ENCODE assay signal across 8 cellular contexts in the genomic region with DNA sequence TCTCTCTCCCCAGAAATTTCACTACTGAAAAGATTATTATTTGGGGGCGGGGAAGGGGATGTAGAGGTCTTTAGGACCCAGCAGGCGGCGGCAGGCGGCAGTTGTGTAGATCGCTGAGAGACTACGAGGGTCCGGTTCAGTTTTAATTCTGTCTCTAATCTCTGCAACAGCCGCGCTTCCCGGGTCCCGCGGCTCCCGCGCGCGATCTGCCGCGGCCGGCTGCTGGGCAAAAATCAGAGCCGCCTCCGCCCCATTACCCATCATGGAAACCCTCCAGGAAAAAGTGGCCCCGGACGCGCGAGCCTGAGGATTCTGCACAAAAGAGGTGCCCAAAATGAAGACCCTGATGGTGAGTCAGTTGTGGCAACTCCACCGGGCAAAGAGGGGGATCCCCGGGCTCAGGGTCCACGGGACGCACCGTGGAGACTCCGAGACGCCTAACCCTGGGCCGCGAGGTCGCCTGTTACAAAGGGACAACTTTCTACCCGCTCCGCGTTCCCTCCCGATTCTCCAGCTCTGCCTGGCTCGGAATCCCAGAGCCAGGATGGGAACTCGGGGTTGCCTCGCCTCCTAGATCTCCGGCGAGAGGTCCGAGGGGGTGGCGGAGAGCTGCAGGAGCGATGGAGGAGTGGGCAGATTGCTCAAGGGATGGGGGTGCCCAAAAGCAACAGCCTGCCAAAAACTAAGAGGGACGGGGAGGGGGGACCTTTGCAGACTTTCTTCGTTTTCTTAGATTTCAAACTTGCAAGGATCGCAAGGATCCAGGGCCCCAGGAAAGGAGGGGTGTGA. TPM values are rescaled to one million over a fixed set of nuclear protein-coding genes. Genes with fewer than 3 reads are reported as not detected.
A peak's percentile ranks its signal among the peaks of the same experiment; 100 is the strongest.
DNase-seq lines count a peak whose midpoint lies in the region; ATAC-seq and TF ChIP-seq lines count a peak whose summit lies in the region.

A gene (plus strand): TSS at position 139 of the 789 bp plus-strand sequence.

- H3K79me2 ChIP-seq in PC-9 (ENCODE audit: low read depth): no peaks in the 10 kb centered on the region

- H3K27me3 ChIP-seq in breast epithelium (no peaks in the 10 kb centered on the region), stomach smooth muscle (ENCODE audit: control insufficient read depth in 1 of 2, insufficient read depth in 2 of 2, low read length in 2 of 2) (no peaks in the 10 kb centered on the region), PC-9 (ENCODE audit: insufficient read depth, low read depth) (no peaks in the 10 kb centered on the region)

- no peaks in the 10 kb centered on the region for H3K9me3 ChIP-seq in breast epithelium
- H3K9me3 ChIP-seq in stomach smooth muscle (ENCODE audit: control insufficient read depth in 2 of 2, low read length in 2 of 2): no peaks in the 10 kb centered on the region
- no peaks in the 10 kb centered on the region for H3K9me3 ChIP-seq in PC-9 (ENCODE audit: insufficient read depth, low read depth)

- no peak within 1 kb of the TSS for H3K4me2 ChIP-seq in PC-9

- ATAC-seq in GM18511 (IDR thresholded peaks at IDR 0.05; ENCODE audit: unreplicated experiment) (peak; percentile 5), HG02623 (IDR thresholded peaks at IDR 0.05; ENCODE audit: unreplicated experiment) (no peak)

- peak; percentile 45 for DNase-seq in NCI-H510A (lab: John Stamatoyannopoulos, UW)
- no peak for DNase-seq in breast epithelium (ENCODE audit: low spot score in 2 of 2)
- DNase-seq in kidney tubule cell (ENCODE audit: low spot score): peak; percentile 19
- no peak for DNase-seq in stimulated activated CD4-positive, alpha-beta T cell treated with anti-CD3 and anti-CD28 coated beads, Interleukin-1b, Interleukin-23, amount 100 ng/mL, for 48 hours
- no peak for DNase-seq in PC-9

- no peaks in the 10 kb centered on the region for H3F3A ChIP-seq in PC-9 (ENCODE audit: insufficient read depth, low read depth)

- no peaks in the 10 kb centered on the region for H4K20me1 ChIP-seq in PC-9 (ENCODE audit: insufficient read depth)

- peak within 1 kb of the TSS; percentile 35 to 68 (median 59) for H3K4me3 ChIP-seq in breast epithelium
- peak within 1 kb of the TSS; percentile 76 to 83 for H3K4me3 ChIP-seq in stomach smooth muscle (ENCODE audit: low read length in 2 of 2)
- H3K4me3 ChIP-seq in PC-9: no peak within 1 kb of the TSS

- no peaks in the 10 kb centered on the region for H3K36me3 ChIP-seq in breast epithelium
- no peaks in the 10 kb centered on the region for H3K36me3 ChIP-seq in stomach smooth muscle (ENCODE audit: control insufficient read depth in 2 of 2, insufficient read depth in 2 of 2, low read length in 2 of 2)
- H3K36me3 ChIP-seq in PC-9 (ENCODE audit: low read depth): no peaks in the 10 kb centered on the region

- TF ChIP-seq POLR2A in breast epithelium (IDR thresholded peaks at IDR 0.05): no peak

- intact Hi-C loops in breast epithelium (cut with DNase I; ENCODE audit: low total_unique reads) (no loop called here), PC-9 (cut with micrococcal nuclease; ENCODE audit: unreplicated experiment) (no loop called here)

- POLR2A ChIA-PET in PC-9 (lab: Charles Lee; ENCODE audit: unreplicated experiment): interaction anchor here (0.6 kb wide), 1 partner anchor 1053 kb away, joined by 3 read pairs; no protein-coding TSS in a partner anchor

- peak within 1 kb of the TSS; percentile 55 to 60 for H3K27ac ChIP-seq in breast epithelium
- peak within 1 kb of the TSS; percentile 77 for H3K27ac ChIP-seq in stomach smooth muscle (ENCODE audit: low read length)
- no peak within 1 kb of the TSS for H3K27ac ChIP-seq in PC-9

- H3K4me1 ChIP-seq in breast epithelium (peaks cover 0 to 4% of the 10 kb centered on the region in 2 donors), stomach smooth muscle (ENCODE audit: control insufficient read depth, insufficient read depth, low read length) (peaks cover 21% of the 10 kb centered on the region), PC-9 (replicated peaks; ENCODE audit: insufficient read depth) (no peaks in the 10 kb centered on the region)

- CTCF ChIA-PET in PC-9 (lab: Charles Lee): no interaction called here

- H3K9me2 ChIP-seq in PC-9 (ENCODE audit: insufficient read depth): peaks cover 5% of the 10 kb centered on the region; the same call in 1 of the 2 replicates

- H2AFZ ChIP-seq in PC-9: no peak within 1 kb of the TSS

- no peak for TF ChIP-seq CTCF in breast epithelium (IDR thresholded peaks at IDR 0.05)
- no peak for TF ChIP-seq CTCF in PC-9 (conservative IDR thresholded peaks at IDR 0.05)

- peak within 1 kb of the TSS; percentile 47 to 67 for H3K9ac ChIP-seq in stomach smooth muscle (ENCODE audit: low read length in 2 of 2)

- no TSS peak for BruUV-seq in PC-9 (replicated peaks; lab: Mats Ljungman, UMichigan)

RNA-seq across cellular contexts. Expression of the gene that starts here (rescaled TPM):
- total RNA-seq in breast epithelium (10 to 100 TPM in 2 of 3 donors, under 1 TPM in 1; 0.48 to 53.4 (median 15.4) TPM), PC-9 (2021) (0.24 and 0.85 TPM in 2 replicates)

Comparison
In these comparisons a context has a peak if more than half of its experiments do, and no peak if none do; other contexts are left out.
1. DNase-seq: peak in NCI-H510A (single experiment) and kidney tubule cell (single experiment); none in breast epithelium (0 of 2), stimulated activated CD4-positive, alpha-beta T cell treated with anti-CD3 and anti-CD28 coated beads, Interleukin-1b, Interleukin-23, amount 100 ng/mL, for 48 hours (single experiment) and PC-9 (0 of 2).